Comparison of ENCODE assay signal across 31 cellular contexts in genomic region chr4:184721254-184721653, GRCh38.
"Had no signal": no experiment of that assay in that cellular context is flagged by ENCODE, and none has a peak within 500 bp of the region (broad histone marks: within the 10 kb centered on the region; RNA-seq: fewer than 3 reads in every experiment).

No MANE protein-coding gene starts in this region.

- ATAC-seq: activated CD4-positive, alpha-beta T cell treated with anti-CD3 and anti-CD28 coated beads for 36 hours; activated CD8-positive, alpha-beta T cell treated with anti-CD3 and anti-CD28 coated beads for 36 hours; activated naive CD4-positive, alpha-beta T cell treated with anti-CD3 and anti-CD28 coated beads, Interleukin-2, amount 50 U/mL, for 72 hours; activated T-cell treated with anti-CD3 and anti-CD28 coated beads, Interleukin-2, amount 50 U/mL, for 4 hours; body of pancreas; effector memory CD8-positive, alpha-beta T cell; foreskin keratinocyte; gastrocnemius medialis; heart left ventricle; T-helper 17 cell had no signal

- H3K4me1 Mint-ChIP-seq: T-helper 17 cell had no signal

- DNase-seq: activated CD4-positive, alpha-beta T cell treated with anti-CD3 and anti-CD28 coated beads for 36 hours; activated CD4-positive, alpha-beta T cell treated with anti-CD3 and anti-CD28 coated beads, Interleukin-2, amount 10 ng/mL, durations not matched to agents 7 days and 5 days; activated CD4-positive, alpha-beta T cell treated with anti-CD3 and anti-CD28 coated beads, Interleukin-2, amount 50 U/mL, for 4 hours; activated CD4-positive, CD25-positive, alpha-beta regulatory T cell; activated CD4-positive, CD25-positive, alpha-beta regulatory T cell treated with anti-CD3 and anti-CD28 coated beads, Interleukin-2, amount 50 U/mL, for 72 hours; activated CD8-positive, alpha-beta memory T cell treated with anti-CD3 and anti-CD28 coated beads for 24 hours; activated CD8-positive, alpha-beta memory T cell treated with anti-CD3 and anti-CD28 coated beads, Interleukin-2, amount 50 U/mL, for 4 hours; activated CD8-positive, alpha-beta T cell treated with anti-CD3 and anti-CD28 coated beads for 36 hours; activated gamma-delta T cell; activated naive CD4-positive, alpha-beta T cell; activated naive CD4-positive, alpha-beta T cell treated with anti-CD3 and anti-CD28 coated beads, Interleukin-2, amount 10 ng/mL, durations not matched to agents 7 days and 5 days; activated naive CD8-positive, alpha-beta T cell treated with anti-CD3 and anti-CD28 coated beads, Interleukin-2, amount 10 ng/mL, durations not matched to agents 7 days and 5 days; activated T-cell treated with anti-CD3 and anti-CD28 coated beads, Interleukin-2, amount 50 U/mL, for 4 hours; anterior cingulate cortex; body of pancreas; caudate nucleus; cortex of kidney; dermis blood vessel endothelial cell; effector CD4-positive, alpha-beta T cell; effector memory CD8-positive, alpha-beta T cell; erythroblast; foreskin keratinocyte; gastrocnemius medialis; glutamatergic neuron; heart left ventricle; hypothalamus; T-helper 1 cell; T-helper 17 cell; T1000 had no signal

- H3K27me3 Mint-ChIP-seq: activated CD4-positive, alpha-beta T cell treated with anti-CD3 and anti-CD28 coated beads for 36 hours; activated CD4-positive, alpha-beta T cell treated with anti-CD3 and anti-CD28 coated beads, Interleukin-2, amount 10 ng/mL, durations not matched to agents 7 days and 5 days; activated CD8-positive, alpha-beta T cell treated with anti-CD3 and anti-CD28 coated beads for 36 hours; activated naive CD4-positive, alpha-beta T cell treated with anti-CD3 and anti-CD28 coated beads, Interleukin-2, amount 10 ng/mL, durations not matched to agents 7 days and 5 days; activated naive CD8-positive, alpha-beta T cell treated with anti-CD3 and anti-CD28 coated beads, Interleukin-2, amount 10 ng/mL, durations not matched to agents 7 days and 5 days; effector memory CD8-positive, alpha-beta T cell; T-helper 17 cell had no signal

- H3K27ac Mint-ChIP-seq: activated CD4-positive, alpha-beta T cell treated with anti-CD3 and anti-CD28 coated beads for 36 hours; activated CD4-positive, alpha-beta T cell treated with anti-CD3 and anti-CD28 coated beads, Interleukin-2, amount 10 ng/mL, durations not matched to agents 7 days and 5 days; activated CD8-positive, alpha-beta T cell treated with anti-CD3 and anti-CD28 coated beads for 36 hours; activated naive CD4-positive, alpha-beta T cell treated with anti-CD3 and anti-CD28 coated beads, Interleukin-2, amount 10 ng/mL, durations not matched to agents 7 days and 5 days; activated naive CD4-positive, alpha-beta T cell treated with anti-CD3 and anti-CD28 coated beads, Interleukin-2, amount 50 U/mL, for 72 hours; activated naive CD8-positive, alpha-beta T cell treated with anti-CD3 and anti-CD28 coated beads, Interleukin-2, amount 10 ng/mL, durations not matched to agents 7 days and 5 days; effector memory CD8-positive, alpha-beta T cell; T-helper 17 cell had no signal

- H3K4me3 Mint-ChIP-seq: activated CD4-positive, alpha-beta T cell treated with anti-CD3 and anti-CD28 coated beads for 36 hours; activated CD4-positive, alpha-beta T cell treated with anti-CD3 and anti-CD28 coated beads, Interleukin-2, amount 10 ng/mL, durations not matched to agents 7 days and 5 days; activated CD8-positive, alpha-beta T cell treated with anti-CD3 and anti-CD28 coated beads for 36 hours; activated naive CD4-positive, alpha-beta T cell treated with anti-CD3 and anti-CD28 coated beads, Interleukin-2, amount 10 ng/mL, durations not matched to agents 7 days and 5 days; activated naive CD8-positive, alpha-beta T cell treated with anti-CD3 and anti-CD28 coated beads, Interleukin-2, amount 10 ng/mL, durations not matched to agents 7 days and 5 days; activated T-cell treated with anti-CD3 and anti-CD28 coated beads, Interleukin-2, amount 50 U/mL, for 4 hours; effector memory CD8-positive, alpha-beta T cell; T-helper 17 cell; T-helper 2 cell treated with Interferon-gamma antibody and Interleukin-4, amounts not matched to agents 5 μg/mL and 100 μg/mL, for 36 hours had no signal
